In genomic region chr1:180881806-180882509, GRCh38 we compare ENCODE assay signal across 8 cellular contexts. TPM values are rescaled to one million over a fixed set of nuclear protein-coding genes. Genes with fewer than 3 reads are reported as not detected.
DNase-seq lines count a peak whose midpoint lies in the region; ATAC-seq and TF ChIP-seq lines count a peak whose summit lies in the region.

No MANE protein-coding gene starts in this region.

- no peaks in the 10 kb centered on the region for H3K9me3 ChIP-seq in Panc1 (ENCODE audit: control insufficient read depth, insufficient read depth, low read depth, low read length)
- no peaks in the 10 kb centered on the region for H3K9me3 ChIP-seq in CD8-positive, alpha-beta memory T cell (ENCODE audit: low read length)

- no peaks in the 10 kb centered on the region for H3K9me3 Mint-ChIP-seq in endothelial cell (ENCODE audit: unreplicated experiment)
- H3K9me3 Mint-ChIP-seq in CD8-positive, alpha-beta memory T cell, result no peaks in the 10 kb centered on the region

- H3K4me3 ChIP-seq in AG04449 (ENCODE audit: low read depth, low read length) (no peak overlapping the region), LNCaP clone FGC (ENCODE audit: low read depth, low read length) (no peak overlapping the region), Panc1 (ENCODE audit: low read depth in 2 of 2, low read length in 2 of 2) (no peak overlapping the region)
- no peak overlapping the region for H3K4me3 ChIP-seq in CD8-positive, alpha-beta memory T cell (ENCODE audit: low read length)

- no peak overlapping the region for H3K27ac ChIP-seq in Panc1 (ENCODE audit: low read length)
- no peak overlapping the region for H3K27ac ChIP-seq in CD8-positive, alpha-beta memory T cell (ENCODE audit: low read depth, low read length)

- H3K4me1 ChIP-seq in Panc1 (ENCODE audit: control insufficient read depth, insufficient read depth, low read length), result no peaks in the 10 kb centered on the region
- H3K4me1 ChIP-seq in CD8-positive, alpha-beta memory T cell (ENCODE audit: insufficient read depth, low read length), result no peaks in the 10 kb centered on the region

- DNase-seq in AG04449 (ENCODE audit: low read depth, low spot score) (no peak), GM13976 (ENCODE audit: low spot score) (peak; percentile 67), LNCaP clone FGC (ENCODE audit: low read depth) (no peak), Panc1 (ENCODE audit: low read depth, low spot score) (peak; percentile 20), endothelial cell (ENCODE audit: low spot score) (no peak), midbrain (lab: John Stamatoyannopoulos, UW) (peak; percentile 67)
- no peak for DNase-seq in CD8-positive, alpha-beta memory T cell

- peaks cover 3% of the 10 kb centered on the region for H3K36me3 Mint-ChIP-seq in endothelial cell (ENCODE audit: low read depth, unreplicated experiment)
- peaks cover 0 to 47% (median 18%) of the 10 kb centered on the region in 3 donors for H3K36me3 Mint-ChIP-seq in CD8-positive, alpha-beta memory T cell

- peak overlapping the region; percentile 81 for H3K27ac Mint-ChIP-seq in endothelial cell (ENCODE audit: unreplicated experiment)
- no peak overlapping the region for H3K27ac Mint-ChIP-seq in CD8-positive, alpha-beta memory T cell

- CTCF ChIA-PET in AG04449 (lab: Yijun Ruan, JAX), result interaction anchor here (0.6 to 9.2 kb wide), 51 partner anchors 9 to 400 kb away, joined by 3 to 174 read pairs (median 4); partner anchors contain the start of gene KIAA1614
- CTCF ChIA-PET in Panc1 (lab: Charles Lee), result interaction anchor here (0.6 to 1.0 kb wide), 11 partner anchors 9 to 284 kb away, joined by 3 to 11 read pairs (median 4); no protein-coding TSS in a partner anchor
- CTCF ChIA-PET in CD8-positive, alpha-beta memory T cell (lab: Charles Lee), result interaction anchor here (0.8 to 1.2 kb wide), 2 partner anchors 260 to 366 kb away, joined by 3 to 6 read pairs; no protein-coding TSS in a partner anchor

- H3K27me3 ChIP-seq in Panc1 (ENCODE audit: control insufficient read depth, insufficient read depth, low read length), result no peaks in the 10 kb centered on the region
- no peaks in the 10 kb centered on the region for H3K27me3 ChIP-seq in CD8-positive, alpha-beta memory T cell (ENCODE audit: insufficient read depth, low read length, poor library complexity, severe bottlenecking)

- POLR2A ChIA-PET in AG04449 (lab: Yijun Ruan, JAX), result interaction anchor here (0.5 to 0.7 kb wide), 2 partner anchors 254 to 284 kb away, joined by 3 read pairs; no protein-coding TSS in a partner anchor
- POLR2A ChIA-PET in Panc1 (lab: Charles Lee), result interaction anchor here (0.7 kb wide), 1 partner anchor 283 kb away, joined by 3 read pairs; no protein-coding TSS in a partner anchor
- POLR2A ChIA-PET in CD8-positive, alpha-beta memory T cell (lab: Charles Lee), result no interaction called here

- H3K4me3 Mint-ChIP-seq in endothelial cell (ENCODE audit: unreplicated experiment), result no peak overlapping the region
- no peak overlapping the region for H3K4me3 Mint-ChIP-seq in CD8-positive, alpha-beta memory T cell

- ATAC-seq in Panc1, result peak; percentile 79
- ATAC-seq in GM21619 (IDR thresholded peaks at IDR 0.05; ENCODE audit: unreplicated experiment), result no peak

- intact Hi-C loops in Panc1 (cut with micrococcal nuclease; ENCODE audit: unreplicated experiment), result loop anchor here (2.0 to 5.0 kb wide), 2 partner anchors 260 to 285 kb away; no protein-coding TSS in a partner anchor

- H3K27me3 Mint-ChIP-seq in endothelial cell (ENCODE audit: unreplicated experiment), result no peaks in the 10 kb centered on the region
- H3K27me3 Mint-ChIP-seq in CD8-positive, alpha-beta memory T cell, result no peaks in the 10 kb centered on the region

- peak; percentile 39 for TF ChIP-seq CTCF in AG04449 (IDR thresholded peaks at IDR 0.05; ENCODE audit: insufficient read depth, low read length, missing control alignments)
- peak; percentile 43 for TF ChIP-seq CTCF in GM13976 (IDR thresholded peaks at IDR 0.05; ENCODE audit: borderline replicate concordance, control extremely low read depth, extremely low read depth, insufficient read depth, missing control alignments)
- TF ChIP-seq CTCF in LNCaP clone FGC (IDR thresholded peaks at IDR 0.05; ENCODE audit: control insufficient read depth, extremely low read depth, insufficient read depth), result peak; percentile 62
- peak; percentile 69 for TF ChIP-seq CTCF in Panc1 (IDR thresholded peaks at IDR 0.05)
- TF ChIP-seq CTCF in endothelial cell (IDR thresholded peaks at IDR 0.05; ENCODE audit: unreplicated experiment), result peak; percentile 32

- no peaks in the 10 kb centered on the region for H3K36me3 ChIP-seq in Panc1 (ENCODE audit: control insufficient read depth, insufficient read depth, low read length)
- H3K36me3 ChIP-seq in CD8-positive, alpha-beta memory T cell (ENCODE audit: insufficient read depth, low read length), result peaks cover 5% of the 10 kb centered on the region

- BruUV-seq in Panc1 (replicated peaks; lab: Mats Ljungman, UMichigan), result no TSS peak

- in situ Hi-C loops in GM13976 (cut with MboI; ENCODE audit: low sequenced_read_pairs, unreplicated experiment), result loop anchor here (5.0 to 25.0 kb wide), 2 partner anchors 260 to 530 kb away; no protein-coding TSS in a partner anchor
- in situ Hi-C loops in Panc1 (cut with HindIII; ENCODE audit: low pct_unique_long_range_greater_than_20kb, low sequenced_read_pairs), result no loop called here

- peaks cover 6% of the 10 kb centered on the region for H3K4me1 Mint-ChIP-seq in endothelial cell (ENCODE audit: unreplicated experiment)
- no peaks in the 10 kb centered on the region for H3K4me1 Mint-ChIP-seq in CD8-positive, alpha-beta memory T cell

RNA-seq across cellular contexts. Expression of gene KIAA1614, which starts 30.7 kb away (rescaled TPM):
- total RNA-seq in Panc1 (2021; ENCODE audit: unreplicated experiment) (0.80 TPM), endothelial cell (ENCODE audit: unreplicated experiment) (2.6 TPM)
- 1.5 TPM for polyA plus RNA-seq in Panc1 (2012; ENCODE audit: insufficient read length)
- under 1 TPM; 0.22 to 0.49 TPM for total RNA-seq in CD8-positive, alpha-beta memory T cell
- polyA plus RNA-seq in CD8-positive, alpha-beta memory T cell, result 0.10 TPM

Comparison
In these comparisons a context has a peak if more than half of its experiments do, and no peak if none do; other contexts are left out.
1. DNase-seq: peak in GM13976 (single experiment), Panc1 (single experiment) and midbrain (single experiment); none in AG04449 (single experiment), LNCaP clone FGC (single experiment), endothelial cell (single experiment) and CD8-positive, alpha-beta memory T cell (0 of 5).
2. Peak in every context shown above with its lines, with median percentiles within 50 percentile points of each other: CTCF ChIP-seq.